23 cellular contexts compared by ENCODE assay signal in the genomic region with DNA sequence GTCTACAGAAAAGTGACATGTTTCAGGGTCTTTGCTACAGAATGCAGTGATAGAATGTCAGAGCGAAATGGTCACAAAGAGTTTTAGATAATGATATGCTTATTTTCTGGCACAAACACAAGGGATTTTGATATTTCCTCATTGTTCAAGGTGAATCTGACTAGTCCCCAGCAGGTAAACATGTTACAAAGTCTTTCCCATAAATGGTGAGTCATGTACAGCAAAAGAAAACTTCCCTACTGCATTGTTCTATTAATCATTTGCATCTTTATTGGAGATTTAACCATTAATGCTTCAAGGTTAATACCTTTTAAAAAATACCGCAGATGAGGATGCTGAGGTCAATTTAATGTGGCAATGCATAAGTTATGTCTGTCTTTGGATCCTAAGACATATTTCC. TPM values are rescaled to one million over a fixed set of nuclear protein-coding genes. Genes with fewer than 3 reads are reported as not detected.
DNase-seq lines count a peak whose midpoint lies in the region; ATAC-seq, FAIRE-seq and TF ChIP-seq lines count a peak whose summit lies in the region.
"Had no signal": no experiment of that assay in that cellular context is flagged by ENCODE, and none has a peak within 500 bp of the region (broad histone marks: within the 10 kb centered on the region; RNA-seq: fewer than 3 reads in every experiment).

No MANE protein-coding gene starts in this region.

- CTCF ChIA-PET in PC-3 (lab: Charles Lee) = no interaction called here

- TF ChIP-seq EP300 in stomach (IDR thresholded peaks at IDR 0.05) = no peak

- H2AFZ ChIP-seq in PC-3 (ENCODE audit: low read length) (no peak overlapping the region), GM23248 (no peak overlapping the region)

- ATAC-seq in PC-3 (peak; percentile 40), foreskin keratinocyte (peak; percentile 54)
- ATAC-seq: A549, Right ventricle myocardium inferior had no signal

- H3K27me3 ChIP-seq in PC-3 (ENCODE audit: low read length) = no peaks in the 10 kb centered on the region
- no peaks in the 10 kb centered on the region for H3K27me3 ChIP-seq in bronchial epithelial cell (ENCODE audit: control insufficient read depth, insufficient read depth, low read length)
- no peaks in the 10 kb centered on the region for H3K27me3 ChIP-seq in foreskin keratinocyte
- H3K27me3 ChIP-seq in stomach = no peaks in the 10 kb centered on the region
- H3K27me3 ChIP-seq in GM23248 (replicated peaks; ENCODE audit: insufficient read depth) = no peaks in the 10 kb centered on the region
- H3K27me3 ChIP-seq: BE2C, SJSA1 had no signal

- H3K4me3 ChIP-seq in PC-3 (ENCODE audit: low read length) (no peak overlapping the region), bronchial epithelial cell (ENCODE audit: low read depth, low read length) (no peak overlapping the region), stomach (no peak overlapping the region), GM23248 (no peak overlapping the region)
- H3K4me3 ChIP-seq: A549, SJSA1 had no signal

- intact Hi-C loops in PC-3 (cut with micrococcal nuclease) (loop anchor here (2.0 kb wide), 1 partner anchor 17 kb away; no protein-coding TSS in a partner anchor), stomach (cut with DNase I; ENCODE audit: low total_unique reads) (no loop called here)

- H3K9me2 ChIP-seq in PC-3 (replicated peaks; ENCODE audit: low read length) = no peaks in the 10 kb centered on the region
- H3K9me2 ChIP-seq in GM23248 (ENCODE audit: insufficient read depth) = no peaks in the 10 kb centered on the region

- 70 to 78% (median 76%) methylated on average over 2 of the region's 2 CpGs for WGBS in stomach, 5 donors
- WGBS in GM23248 (ENCODE audit: low coverage in 1 of 2, low lambda C conversion rate in 2 of 2, missing lambda C conversion rate in 2 of 2), 2 experiments = 92 to 95% methylated on average over 2 of the region's 2 CpGs

- peak overlapping the region; percentile 61 for H3K27ac ChIP-seq in PC-3 (ENCODE audit: low read length)
- H3K27ac ChIP-seq in foreskin keratinocyte = no peak overlapping the region
- H3K27ac ChIP-seq in stomach = peak overlapping the region in 3 of 5 donors; percentile 22 to 55 (median 50)
- no peak overlapping the region for H3K27ac ChIP-seq in GM23248
- H3K27ac ChIP-seq: A549, SJSA1 had no signal

- H3K9me3 ChIP-seq in PC-3 (ENCODE audit: low read length) = no peaks in the 10 kb centered on the region
- H3K9me3 ChIP-seq in stomach = no peaks in the 10 kb centered on the region
- no peaks in the 10 kb centered on the region for H3K9me3 ChIP-seq in GM23248 (ENCODE audit: low read depth)
- H3K9me3 ChIP-seq: A549, BE2C, SJSA1 had no signal

- no peaks in the 10 kb centered on the region for H4K20me1 ChIP-seq in PC-3 (ENCODE audit: low read length)
- H4K20me1 ChIP-seq in GM23248 (ENCODE audit: insufficient read depth) = no peaks in the 10 kb centered on the region

- in situ Hi-C loops in GM23248 (cut with MboI) = no loop called here

- peak; percentile 13 for FAIRE-seq in bronchial epithelial cell (lab: Jason Lieb, UNC)
- FAIRE-seq: A549, GM19239, H1, RCC 7860 had no signal

- H3K4me1 ChIP-seq in PC-3 (ENCODE audit: insufficient read depth, low read length) (peaks cover 36% of the 10 kb centered on the region), foreskin keratinocyte (peaks cover 24% of the 10 kb centered on the region), stomach (peaks cover 6 to 14% (median 8%) of the 10 kb centered on the region in 4 donors), GM23248 (ENCODE audit: insufficient read depth) (peaks cover 20% of the 10 kb centered on the region)
- H3K4me1 ChIP-seq: A549 had no signal

- POLR2A ChIA-PET in PC-3 (lab: Charles Lee; ENCODE audit: unreplicated experiment) = no interaction called here

- no peaks in the 10 kb centered on the region for H3K36me3 ChIP-seq in PC-3 (ENCODE audit: low read depth, low read length)
- H3K36me3 ChIP-seq in bronchial epithelial cell (ENCODE audit: control insufficient read depth, insufficient read depth, low read length) = no peaks in the 10 kb centered on the region
- no peaks in the 10 kb centered on the region for H3K36me3 ChIP-seq in stomach
- H3K36me3 ChIP-seq in GM23248 (ENCODE audit: low read depth) = no peaks in the 10 kb centered on the region
- H3K36me3 ChIP-seq: BE2C, SJSA1 had no signal

- BruUV-seq in PC-3 (replicated peaks; lab: Mats Ljungman, UMichigan) = no TSS peak

- H3F3A ChIP-seq in PC-3 (ENCODE audit: low read length, unreplicated experiment) (peaks cover 8% of the 10 kb centered on the region), GM23248 (ENCODE audit: insufficient read depth) (peaks cover 16% of the 10 kb centered on the region)

- H3K79me2 ChIP-seq in PC-3 (ENCODE audit: low read length) (no peaks in the 10 kb centered on the region), GM23248 (ENCODE audit: insufficient read depth) (no peaks in the 10 kb centered on the region)

- TF ChIP-seq CTCF in PC-3 (conservative IDR thresholded peaks at IDR 0.05; ENCODE audit: low read depth, low read length) (no peak), bronchial epithelial cell (IDR thresholded peaks at IDR 0.05; ENCODE audit: insufficient read depth, low read length, severe bottlenecking) (no peak), foreskin keratinocyte (conservative IDR thresholded peaks at IDR 0.05) (no peak), stomach (IDR thresholded peaks at IDR 0.05) (no peak)

- H3K9ac ChIP-seq in PC-3 (ENCODE audit: low read length) (peak overlapping the region; percentile 13; the same call in 1 of the 2 replicates), GM23248 (no peak overlapping the region)

- peak overlapping the region; percentile 18 for H3K4me2 ChIP-seq in PC-3 (ENCODE audit: low read length)
- no peak overlapping the region for H3K4me2 ChIP-seq in GM23248 (ENCODE audit: unreplicated experiment)
- H3K4me2 ChIP-seq: A549 had no signal

- DNase-seq in PC-3 (peak; percentile 82), bronchial epithelial cell (ENCODE audit: low read depth) (peak; percentile 88), foreskin keratinocyte (peak; percentile 36 to 56), stomach (no peak), glomerular visceral epithelial cell (ENCODE audit: extremely low spot score) (no peak), NCI-H446 treated with DMSO at 0.1 percent for 48 hours (lab: John Stamatoyannopoulos, UW) (no peak), GM23248 (no peak)
- DNase-seq: BE2C, EL, GF-D8, KBM-7, NCI-H1092, NCI-H1436, NCI-H1930, NCI-H2227 treated with DMSO at 0.1 percent for 48 hours, NCI-H524, NCI-H82 had no signal

- TF ChIP-seq POLR2A in stomach (IDR thresholded peaks at IDR 0.05) = no peak

RNA-seq across cellular contexts. Expression of gene TRIB2, which starts 19.1 kb away (rescaled TPM):
- 35.2 and 51.8 TPM in 2 replicates for total RNA-seq in PC-3 (2014; rRNA removed)
- total RNA-seq in bronchial epithelial cell = 6.5 and 7.6 TPM in 2 replicates
- 5.0 and 5.9 TPM in 2 replicates for total RNA-seq in foreskin keratinocyte
- polyA plus RNA-seq in foreskin keratinocyte = 2.9 and 3.7 TPM in 2 replicates
- 100 to 1,000 TPM in 2 of 5 donors, 10 to 100 TPM in 2, 1 to 10 TPM in 1; 6.4 to 226 (median 91.0) TPM for total RNA-seq in stomach
- polyA plus RNA-seq in stomach = 10 to 100 TPM; 26.4 to 33.6 (median 29.8) TPM
- total RNA-seq in GM23248 (2014; rRNA removed; shearing (Covaris generic)) = 43.8 and 46.9 TPM in 2 replicates
- polyA plus RNA-seq in GM23248 (2016; fragmentation: Nextera tagmentation; extraction: Ambion mirVana) = 31.5 and 32.1 TPM in 2 replicates

Comparison
In these comparisons a context has a peak if more than half of its experiments do, and no peak if none do; other contexts are left out.
1. DNase-seq: peak in PC-3 (single experiment), bronchial epithelial cell (single experiment) and foreskin keratinocyte (2 of 2); none in stomach (single experiment), glomerular visceral epithelial cell (single experiment), NCI-H446 treated with DMSO at 0.1 percent for 48 hours (single experiment) and GM23248 (single experiment).
2. H3K27ac ChIP-seq: peak in PC-3 (single experiment) and stomach (3 of 5); none in foreskin keratinocyte (single experiment) and GM23248 (single experiment).